20 cellular contexts compared by ENCODE assay signal in the genomic region with DNA sequence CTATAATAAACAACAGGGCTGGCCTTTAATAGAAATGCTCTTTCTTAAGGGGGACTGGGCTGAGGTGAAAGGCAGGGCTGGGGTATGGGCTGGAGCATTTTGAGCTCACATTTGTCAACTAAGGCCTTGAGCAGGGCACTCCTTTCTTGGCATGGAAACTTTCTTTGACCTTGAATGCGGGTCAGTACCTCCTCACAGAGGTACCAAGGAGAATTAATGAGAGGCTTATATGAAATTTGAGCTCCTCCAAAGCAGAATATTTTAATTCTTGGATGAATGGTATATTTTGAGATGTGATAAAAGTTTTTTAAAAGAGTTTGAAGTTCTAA. TPM values are rescaled to one million over a fixed set of nuclear protein-coding genes. Genes with fewer than 3 reads are reported as not detected.
DNase-seq lines count a peak whose midpoint lies in the region; ATAC-seq and TF ChIP-seq lines count a peak whose summit lies in the region.
"Had no signal": no experiment of that assay in that cellular context is flagged by ENCODE, and none has a peak within 500 bp of the region (broad histone marks: within the 10 kb centered on the region; RNA-seq: fewer than 3 reads in every experiment).

No MANE protein-coding gene starts in this region.

- H3K4me3 ChIP-seq in breast epithelium (no peak overlapping the region), mammary epithelial cell (replicated peaks in 1 of 3; ENCODE audit: insufficient read depth in 1 of 3, low read depth in 2 of 3, low read length in 3 of 3) (no peak overlapping the region), esophagus muscularis mucosa (no peak overlapping the region), parathyroid adenoma (ENCODE audit: low read depth, low read length) (peak overlapping the region; percentile 8), upper lobe of left lung (no peak overlapping the region)
- H3K4me3 ChIP-seq: SJSA1 had no signal

- TF ChIP-seq CTCF in breast epithelium (IDR thresholded peaks at IDR 0.05) = no peak
- no peak for TF ChIP-seq CTCF in mammary epithelial cell (conservative IDR thresholded peaks at IDR 0.05 in 1 of 2, IDR thresholded peaks at IDR 0.05 in 1 of 2; ENCODE audit: extremely low read depth in 1 of 2, insufficient read depth in 1 of 2, low read depth in 1 of 2, low read length in 2 of 2)
- TF ChIP-seq CTCF in esophagus muscularis mucosa (IDR thresholded peaks at IDR 0.05) = no peak
- TF ChIP-seq CTCF in parathyroid adenoma (IDR thresholded peaks at IDR 0.05) = no peak
- no peak for TF ChIP-seq CTCF in upper lobe of left lung (IDR thresholded peaks at IDR 0.05)

- H3K4me2 ChIP-seq in mammary epithelial cell (ENCODE audit: insufficient read depth, low read depth, low read length) (no peak overlapping the region), parathyroid adenoma (ENCODE audit: low read length) (peak overlapping the region; percentile 27)

- H3K79me2 ChIP-seq in mammary epithelial cell (ENCODE audit: insufficient read depth, low read length) (peaks cover 6% of the 10 kb centered on the region), parathyroid adenoma (peaks cover 13% of the 10 kb centered on the region)

- TF ChIP-seq POLR2A in breast epithelium (IDR thresholded peaks at IDR 0.05) (no peak), esophagus muscularis mucosa (IDR thresholded peaks at IDR 0.05; ENCODE audit: low read depth) (no peak), upper lobe of left lung (IDR thresholded peaks at IDR 0.05) (no peak)

- BruUV-seq in mammary epithelial cell (replicated peaks; lab: Mats Ljungman, UMichigan) = no TSS peak

- CTCF ChIA-PET in mammary epithelial cell (lab: Charles Lee; ENCODE audit: low non-redundant PET) = no interaction called here

- H3K9ac ChIP-seq in mammary epithelial cell (ENCODE audit: insufficient read depth, low read length) = no peak overlapping the region
- no peak overlapping the region for H3K9ac ChIP-seq in parathyroid adenoma

- dilution Hi-C loops in mammary epithelial cell (cut with HindIII; ENCODE audit: low sequenced_read_pairs) = no loop called here

- TF ChIP-seq EP300 in esophagus muscularis mucosa (IDR thresholded peaks at IDR 0.05) = no peak
- TF ChIP-seq EP300 in upper lobe of left lung (IDR thresholded peaks at IDR 0.05) = no peak

- H3K27ac ChIP-seq in breast epithelium (peak overlapping the region; percentile 66 to 84), mammary epithelial cell (ENCODE audit: insufficient read depth, low read depth, low read length) (no peak overlapping the region), esophagus muscularis mucosa (replicated peaks in 1 of 4) (peak overlapping the region; percentile 72 to 99 (median 75)), parathyroid adenoma (peak overlapping the region; percentile 76), upper lobe of left lung (peak overlapping the region; percentile 40 to 78 (median 46))
- H3K27ac ChIP-seq: 22Rv1, SJSA1 had no signal

- WGBS in mammary epithelial cell (ENCODE audit: low coverage, missing lambda C conversion rate) = 36% methylated on average over 1 of the region's 1 CpG
- WGBS in esophagus muscularis mucosa = 41% methylated on average over 1 of the region's 1 CpG
- WGBS in upper lobe of left lung, 2 donors = 36 to 53% methylated on average over 1 of the region's 1 CpG

- H3K4me1 ChIP-seq in breast epithelium = no peaks in the 10 kb centered on the region
- H3K4me1 ChIP-seq in mammary epithelial cell (ENCODE audit: insufficient read depth, low read length) = peaks cover 4% of the 10 kb centered on the region
- peaks cover 51 to 79% (median 74%) of the 10 kb centered on the region in 4 donors for H3K4me1 ChIP-seq in esophagus muscularis mucosa
- H3K4me1 ChIP-seq in parathyroid adenoma = peaks cover 17% of the 10 kb centered on the region
- peaks cover 46 to 68% (median 57%) of the 10 kb centered on the region in 4 donors for H3K4me1 ChIP-seq in upper lobe of left lung

- H3K36me3 ChIP-seq in breast epithelium (no peaks in the 10 kb centered on the region), mammary epithelial cell (ENCODE audit: insufficient read depth, low read length) (no peaks in the 10 kb centered on the region), esophagus muscularis mucosa (peaks cover 0 to 2% (median 0%) of the 10 kb centered on the region in 4 donors), parathyroid adenoma (ENCODE audit: control insufficient read depth, insufficient read depth, low read length) (no peaks in the 10 kb centered on the region), upper lobe of left lung (no peaks in the 10 kb centered on the region)
- H3K36me3 ChIP-seq: SJSA1 had no signal

- no peaks in the 10 kb centered on the region for H4K20me1 ChIP-seq in mammary epithelial cell (ENCODE audit: insufficient read depth, low read length)

- in situ Hi-C loops in mammary epithelial cell (cut with MboI; ENCODE audit: low sequenced_read_pairs in 2 of 2) = loop anchor here (5.0 to 10.0 kb wide), 2 partner anchors 177 to 179 kb away; no protein-coding TSS in a partner anchor

- H3K27me3 ChIP-seq in breast epithelium (no peaks in the 10 kb centered on the region), mammary epithelial cell (ENCODE audit: insufficient read depth, low read length) (no peaks in the 10 kb centered on the region), esophagus muscularis mucosa (no peaks in the 10 kb centered on the region), parathyroid adenoma (ENCODE audit: control insufficient read depth, insufficient read depth, low read length) (no peaks in the 10 kb centered on the region), upper lobe of left lung (no peaks in the 10 kb centered on the region)
- H3K27me3 ChIP-seq: SJSA1 had no signal

- no peak overlapping the region for H2AFZ ChIP-seq in mammary epithelial cell (ENCODE audit: low read depth, low read length)
- peak overlapping the region; percentile 48 for H2AFZ ChIP-seq in parathyroid adenoma

- no peak for ATAC-seq in upper lobe of left lung (ENCODE audit: low FRiP score in 2 of 2)
- no peak for ATAC-seq in SK-N-SH treated with all-trans-retinoic acid at 6 μM for 48 hours
- ATAC-seq: activated CD4-positive, alpha-beta T cell treated with anti-CD3 and anti-CD28 coated beads for 36 hours had no signal

- intact Hi-C loops in breast epithelium (cut with DNase I; ENCODE audit: low total_unique reads) = no loop called here
- intact Hi-C loops in mammary epithelial cell (cut with micrococcal nuclease) = no loop called here
- intact Hi-C loops in esophagus muscularis mucosa (cut with DNase I) = loop anchor here (10.0 kb wide), 1 partner anchor 177 kb away; no protein-coding TSS in a partner anchor

- H3K9me3 ChIP-seq in breast epithelium (no peaks in the 10 kb centered on the region), mammary epithelial cell (replicated peaks; ENCODE audit: insufficient read depth, low read length) (no peaks in the 10 kb centered on the region), esophagus muscularis mucosa (no peaks in the 10 kb centered on the region), parathyroid adenoma (ENCODE audit: control insufficient read depth, low read length) (no peaks in the 10 kb centered on the region), upper lobe of left lung (no peaks in the 10 kb centered on the region)
- H3K9me3 ChIP-seq: SJSA1 had no signal

- no peak for DNase-seq in breast epithelium (ENCODE audit: low spot score in 2 of 2)
- DNase-seq in mammary epithelial cell = no peak
- DNase-seq in esophagus muscularis mucosa (ENCODE audit: extremely low spot score) = no peak
- DNase-seq in upper lobe of left lung = no peak
- no peak for DNase-seq in NCI-H526 treated with DMSO at 0.1 percent for 48 hours (lab: John Stamatoyannopoulos, UW)
- DNase-seq in NCI-H1436 (lab: John Stamatoyannopoulos, UW) = no peak
- DNase-seq: activated CD4-positive, alpha-beta T cell treated with anti-CD3 and anti-CD28 coated beads for 36 hours; activated naive CD8-positive, alpha-beta T cell treated with anti-CD3 and anti-CD28 coated beads, Interleukin-2, amount 10 ng/mL, durations not matched to agents 7 days and 5 days; cerebellar nuclear complex; EL; glutamatergic neuron; islet precursor cell; NCI-H1048; retina; stimulated activated CD4-positive, alpha-beta T cell treated with anti-CD3 and anti-CD28 coated beads, Interleukin-4, amount 100 ng/mL, for 1 hour; T-helper 9 cell had no signal

TF ChIP-seq in SK-N-SH treated with all-trans-retinoic acid at 6 μM for 48 hours, 23 proteins besides CTCF, POLR2A, EP300 and RAD21 (continues in another document):
- TF ChIP-seq SNAI2 (CRISPR knock-in tag; IDR thresholded peaks at IDR 0.05) (no peak), ZC3H10 (CRISPR knock-in tag; IDR thresholded peaks at IDR 0.05) (no peak), OSR1 (CRISPR knock-in tag; IDR thresholded peaks at IDR 0.05) (no peak)
- TF ChIP-seq, protein P1, sequence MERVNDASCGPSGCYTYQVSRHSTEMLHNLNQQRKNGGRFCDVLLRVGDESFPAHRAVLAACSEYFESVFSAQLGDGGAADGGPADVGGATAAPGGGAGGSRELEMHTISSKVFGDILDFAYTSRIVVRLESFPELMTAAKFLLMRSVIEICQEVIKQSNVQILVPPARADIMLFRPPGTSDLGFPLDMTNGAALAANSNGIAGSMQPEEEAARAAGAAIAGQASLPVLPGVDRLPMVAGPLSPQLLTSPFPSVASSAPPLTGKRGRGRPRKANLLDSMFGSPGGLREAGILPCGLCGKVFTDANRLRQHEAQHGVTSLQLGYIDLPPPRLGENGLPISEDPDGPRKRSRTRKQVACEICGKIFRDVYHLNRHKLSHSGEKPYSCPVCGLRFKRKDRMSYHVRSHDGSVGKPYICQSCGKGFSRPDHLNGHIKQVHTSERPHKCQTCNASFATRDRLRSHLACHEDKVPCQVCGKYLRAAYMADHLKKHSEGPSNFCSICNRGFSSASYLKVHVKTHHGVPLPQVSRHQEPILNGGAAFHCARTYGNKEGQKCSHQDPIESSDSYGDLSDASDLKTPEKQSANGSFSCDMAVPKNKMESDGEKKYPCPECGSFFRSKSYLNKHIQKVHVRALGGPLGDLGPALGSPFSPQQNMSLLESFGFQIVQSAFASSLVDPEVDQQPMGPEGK (CRISPR knock-in tag; IDR thresholded peaks at IDR 0.05; ENCODE audit: borderline replicate concordance) = no peak

RNA-seq across cellular contexts. Expression of a gene that starts 3.1 kb away (rescaled TPM):
- total RNA-seq in breast epithelium = 100 to 1,000 TPM in 1 of 3 donors, 10 to 100 TPM in 2; 56.5 to 108 (median 76.0) TPM
- total RNA-seq in mammary epithelial cell = 10 to 100 TPM; 27.5 to 31.7 TPM
- 32.6 TPM for polyA plus RNA-seq in mammary epithelial cell
- polyA minus RNA-seq in mammary epithelial cell = 36.9 TPM
- total RNA-seq in esophagus muscularis mucosa = 10 to 100 TPM; 54.0 to 81.0 (median 67.8) TPM
- 100 to 1,000 TPM in 1 of 6 donors, 10 to 100 TPM in 5; 24.1 to 139 (median 91.9) TPM for total RNA-seq in upper lobe of left lung

RNA-seq across cellular contexts. Expression of a gene that starts 52.3 kb away (rescaled TPM):
- 10 to 100 TPM; 19.0 to 23.1 (median 21.8) TPM for total RNA-seq in breast epithelium
- 1 to 10 TPM; 3.4 to 4.5 TPM for total RNA-seq in mammary epithelial cell
- 0.62 TPM for polyA plus RNA-seq in mammary epithelial cell
- 4.4 TPM for polyA minus RNA-seq in mammary epithelial cell
- total RNA-seq in esophagus muscularis mucosa = 10 to 100 TPM; 17.6 to 31.9 (median 27.3) TPM
- total RNA-seq in upper lobe of left lung = 10 to 100 TPM in 4 of 6 donors, 1 to 10 TPM in 2; 8.4 to 32.8 (median 11.8) TPM
